1 cellular context compared by ENCODE assay signal in the genomic region with DNA sequence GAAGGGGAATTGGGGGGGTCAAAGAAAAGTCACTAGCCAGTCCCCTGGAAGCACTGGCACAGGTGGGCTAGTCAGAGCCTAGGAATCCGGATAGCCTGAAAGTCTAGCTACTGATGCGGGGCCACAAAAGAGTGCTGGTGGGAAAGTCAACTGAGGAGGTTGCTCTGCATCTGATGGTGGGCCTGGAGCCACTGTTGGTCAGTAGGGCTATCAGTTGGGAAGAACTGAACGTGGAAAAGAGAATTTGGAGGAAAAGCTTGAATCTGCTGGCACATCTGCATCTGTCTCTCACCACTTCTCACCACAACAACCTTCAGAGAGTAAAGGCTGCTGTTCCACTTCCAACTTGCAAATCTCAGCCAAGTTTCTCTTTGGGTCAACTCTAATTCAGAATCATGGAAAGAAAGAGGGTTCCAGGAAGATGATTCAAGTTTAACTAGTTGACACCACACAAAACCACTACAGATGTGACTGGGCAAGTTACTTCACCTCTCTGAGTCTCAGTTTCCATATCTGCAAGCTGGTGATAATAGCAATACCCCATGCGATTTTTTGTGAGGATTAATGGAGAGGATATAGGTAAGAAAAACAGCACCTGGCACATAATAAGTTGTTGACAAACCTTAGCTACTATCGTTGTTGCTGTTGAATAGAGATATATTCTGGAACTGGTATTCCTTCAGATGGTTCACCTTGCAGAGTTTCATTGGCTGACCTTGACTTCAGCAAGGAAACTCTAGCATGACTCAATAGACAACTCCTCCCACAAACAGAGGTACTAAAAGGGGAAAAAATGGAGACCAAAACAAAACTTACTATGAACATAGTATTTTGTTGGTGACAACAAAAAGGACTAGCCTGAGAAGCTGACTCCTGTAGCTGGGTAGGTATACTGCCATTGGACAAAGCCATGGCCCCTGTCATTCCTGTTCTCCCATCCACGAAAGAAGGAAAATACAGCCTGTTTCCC.
A peak's percentile ranks its signal among the peaks of the same experiment; 100 is the strongest.
TF ChIP-seq lines count a peak whose summit lies in the region.

No MANE protein-coding gene starts in this region.

TF ChIP-seq in GM12878, 131 proteins besides CTCF, POLR2A, EP300 and RAD21 (continues in another document):
- TF ChIP-seq GABPA (IDR thresholded peaks at IDR 0.05; ENCODE audit: low read depth) (0 out of 2 replicates have a peak, but pooled peaks have one; percentile 33), SREBF1 (IDR thresholded peaks at IDR 0.05; ENCODE audit: low read length) (no peak), IKZF2 (IDR thresholded peaks at IDR 0.05) (peak; percentile 17 to 30; a peak in 2 of 4 replicates), JUNB (IDR thresholded peaks at IDR 0.05) (peak; percentile 82), MXI1 (IDR thresholded peaks at IDR 0.05; ENCODE audit: low read depth, low read length) (no peak), ZNF207 (IDR thresholded peaks at IDR 0.05; ENCODE audit: borderline replicate concordance) (no peak), CEBPB (IDR thresholded peaks at IDR 0.05; ENCODE audit: borderline replicate concordance in 1 of 2, low read depth in 2 of 2, low read length in 2 of 2) (no peak), ZNF24 (IDR thresholded peaks at IDR 0.05) (no peak), FOXM1 (IDR thresholded peaks at IDR 0.05; ENCODE audit: low read depth, low read length) (peak; percentile 56; the same call in 1 of the 2 replicates), PML (IDR thresholded peaks at IDR 0.05; ENCODE audit: low read length) (no peak), TCF3 (IDR thresholded peaks at IDR 0.05; ENCODE audit: borderline replicate concordance, insufficient read depth, low read depth, low read length) (no peak), ETV6 (conservative IDR thresholded peaks at IDR 0.05 in 1 of 2, IDR thresholded peaks at IDR 0.05 in 1 of 2; ENCODE audit: borderline replicate concordance in 1 of 2, low read depth in 1 of 2) (no peak; a peak in 1 of 4 replicates), MTA3 (IDR thresholded peaks at IDR 0.05; ENCODE audit: borderline replicate concordance, low read length) (no peak), NFYA (IDR thresholded peaks at IDR 0.05; ENCODE audit: borderline replicate concordance, low read depth, low read length) (no peak)
- TF ChIP-seq, protein P1, sequence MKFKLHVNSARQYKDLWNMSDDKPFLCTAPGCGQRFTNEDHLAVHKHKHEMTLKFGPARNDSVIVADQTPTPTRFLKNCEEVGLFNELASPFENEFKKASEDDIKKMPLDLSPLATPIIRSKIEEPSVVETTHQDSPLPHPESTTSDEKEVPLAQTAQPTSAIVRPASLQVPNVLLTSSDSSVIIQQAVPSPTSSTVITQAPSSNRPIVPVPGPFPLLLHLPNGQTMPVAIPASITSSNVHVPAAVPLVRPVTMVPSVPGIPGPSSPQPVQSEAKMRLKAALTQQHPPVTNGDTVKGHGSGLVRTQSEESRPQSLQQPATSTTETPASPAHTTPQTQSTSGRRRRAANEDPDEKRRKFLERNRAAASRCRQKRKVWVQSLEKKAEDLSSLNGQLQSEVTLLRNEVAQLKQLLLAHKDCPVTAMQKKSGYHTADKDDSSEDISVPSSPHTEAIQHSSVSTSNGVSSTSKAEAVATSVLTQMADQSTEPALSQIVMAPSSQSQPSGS (IDR thresholded peaks at IDR 0.05; ENCODE audit: low read length) = 0 out of 2 replicates have a peak, but pooled peaks have one; percentile 34
- TF ChIP-seq, protein P2, sequence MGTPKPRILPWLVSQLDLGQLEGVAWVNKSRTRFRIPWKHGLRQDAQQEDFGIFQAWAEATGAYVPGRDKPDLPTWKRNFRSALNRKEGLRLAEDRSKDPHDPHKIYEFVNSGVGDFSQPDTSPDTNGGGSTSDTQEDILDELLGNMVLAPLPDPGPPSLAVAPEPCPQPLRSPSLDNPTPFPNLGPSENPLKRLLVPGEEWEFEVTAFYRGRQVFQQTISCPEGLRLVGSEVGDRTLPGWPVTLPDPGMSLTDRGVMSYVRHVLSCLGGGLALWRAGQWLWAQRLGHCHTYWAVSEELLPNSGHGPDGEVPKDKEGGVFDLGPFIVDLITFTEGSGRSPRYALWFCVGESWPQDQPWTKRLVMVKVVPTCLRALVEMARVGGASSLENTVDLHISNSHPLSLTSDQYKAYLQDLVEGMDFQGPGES (IDR thresholded peaks at IDR 0.05) = no peak
- TF ChIP-seq, protein P3, sequence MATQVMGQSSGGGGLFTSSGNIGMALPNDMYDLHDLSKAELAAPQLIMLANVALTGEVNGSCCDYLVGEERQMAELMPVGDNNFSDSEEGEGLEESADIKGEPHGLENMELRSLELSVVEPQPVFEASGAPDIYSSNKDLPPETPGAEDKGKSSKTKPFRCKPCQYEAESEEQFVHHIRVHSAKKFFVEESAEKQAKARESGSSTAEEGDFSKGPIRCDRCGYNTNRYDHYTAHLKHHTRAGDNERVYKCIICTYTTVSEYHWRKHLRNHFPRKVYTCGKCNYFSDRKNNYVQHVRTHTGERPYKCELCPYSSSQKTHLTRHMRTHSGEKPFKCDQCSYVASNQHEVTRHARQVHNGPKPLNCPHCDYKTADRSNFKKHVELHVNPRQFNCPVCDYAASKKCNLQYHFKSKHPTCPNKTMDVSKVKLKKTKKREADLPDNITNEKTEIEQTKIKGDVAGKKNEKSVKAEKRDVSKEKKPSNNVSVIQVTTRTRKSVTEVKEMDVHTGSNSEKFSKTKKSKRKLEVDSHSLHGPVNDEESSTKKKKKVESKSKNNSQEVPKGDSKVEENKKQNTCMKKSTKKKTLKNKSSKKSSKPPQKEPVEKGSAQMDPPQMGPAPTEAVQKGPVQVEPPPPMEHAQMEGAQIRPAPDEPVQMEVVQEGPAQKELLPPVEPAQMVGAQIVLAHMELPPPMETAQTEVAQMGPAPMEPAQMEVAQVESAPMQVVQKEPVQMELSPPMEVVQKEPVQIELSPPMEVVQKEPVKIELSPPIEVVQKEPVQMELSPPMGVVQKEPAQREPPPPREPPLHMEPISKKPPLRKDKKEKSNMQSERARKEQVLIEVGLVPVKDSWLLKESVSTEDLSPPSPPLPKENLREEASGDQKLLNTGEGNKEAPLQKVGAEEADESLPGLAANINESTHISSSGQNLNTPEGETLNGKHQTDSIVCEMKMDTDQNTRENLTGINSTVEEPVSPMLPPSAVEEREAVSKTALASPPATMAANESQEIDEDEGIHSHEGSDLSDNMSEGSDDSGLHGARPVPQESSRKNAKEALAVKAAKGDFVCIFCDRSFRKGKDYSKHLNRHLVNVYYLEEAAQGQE (IDR thresholded peaks at IDR 0.05; ENCODE audit: low read depth, low read length) = no peak
- TF ChIP-seq, protein P4, sequence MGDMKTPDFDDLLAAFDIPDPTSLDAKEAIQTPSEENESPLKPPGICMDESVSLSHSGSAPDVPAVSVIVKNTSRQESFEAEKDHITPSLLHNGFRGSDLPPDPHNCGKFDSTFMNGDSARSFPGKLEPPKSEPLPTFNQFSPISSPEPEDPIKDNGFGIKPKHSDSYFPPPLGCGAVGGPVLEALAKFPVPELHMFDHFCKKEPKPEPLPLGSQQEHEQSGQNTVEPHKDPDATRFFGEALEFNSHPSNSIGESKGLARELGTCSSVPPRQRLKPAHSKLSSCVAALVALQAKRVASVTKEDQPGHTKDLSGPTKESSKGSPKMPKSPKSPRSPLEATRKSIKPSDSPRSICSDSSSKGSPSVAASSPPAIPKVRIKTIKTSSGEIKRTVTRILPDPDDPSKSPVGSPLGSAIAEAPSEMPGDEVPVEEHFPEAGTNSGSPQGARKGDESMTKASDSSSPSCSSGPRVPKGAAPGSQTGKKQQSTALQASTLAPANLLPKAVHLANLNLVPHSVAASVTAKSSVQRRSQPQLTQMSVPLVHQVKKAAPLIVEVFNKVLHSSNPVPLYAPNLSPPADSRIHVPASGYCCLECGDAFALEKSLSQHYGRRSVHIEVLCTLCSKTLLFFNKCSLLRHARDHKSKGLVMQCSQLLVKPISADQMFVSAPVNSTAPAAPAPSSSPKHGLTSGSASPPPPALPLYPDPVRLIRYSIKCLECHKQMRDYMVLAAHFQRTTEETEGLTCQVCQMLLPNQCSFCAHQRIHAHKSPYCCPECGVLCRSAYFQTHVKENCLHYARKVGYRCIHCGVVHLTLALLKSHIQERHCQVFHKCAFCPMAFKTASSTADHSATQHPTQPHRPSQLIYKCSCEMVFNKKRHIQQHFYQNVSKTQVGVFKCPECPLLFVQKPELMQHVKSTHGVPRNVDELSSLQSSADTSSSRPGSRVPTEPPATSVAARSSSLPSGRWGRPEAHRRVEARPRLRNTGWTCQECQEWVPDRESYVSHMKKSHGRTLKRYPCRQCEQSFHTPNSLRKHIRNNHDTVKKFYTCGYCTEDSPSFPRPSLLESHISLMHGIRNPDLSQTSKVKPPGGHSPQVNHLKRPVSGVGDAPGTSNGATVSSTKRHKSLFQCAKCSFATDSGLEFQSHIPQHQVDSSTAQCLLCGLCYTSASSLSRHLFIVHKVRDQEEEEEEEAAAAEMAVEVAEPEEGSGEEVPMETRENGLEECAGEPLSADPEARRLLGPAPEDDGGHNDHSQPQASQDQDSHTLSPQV (IDR thresholded peaks at IDR 0.05) = no peak
- TF ChIP-seq, protein P5, sequence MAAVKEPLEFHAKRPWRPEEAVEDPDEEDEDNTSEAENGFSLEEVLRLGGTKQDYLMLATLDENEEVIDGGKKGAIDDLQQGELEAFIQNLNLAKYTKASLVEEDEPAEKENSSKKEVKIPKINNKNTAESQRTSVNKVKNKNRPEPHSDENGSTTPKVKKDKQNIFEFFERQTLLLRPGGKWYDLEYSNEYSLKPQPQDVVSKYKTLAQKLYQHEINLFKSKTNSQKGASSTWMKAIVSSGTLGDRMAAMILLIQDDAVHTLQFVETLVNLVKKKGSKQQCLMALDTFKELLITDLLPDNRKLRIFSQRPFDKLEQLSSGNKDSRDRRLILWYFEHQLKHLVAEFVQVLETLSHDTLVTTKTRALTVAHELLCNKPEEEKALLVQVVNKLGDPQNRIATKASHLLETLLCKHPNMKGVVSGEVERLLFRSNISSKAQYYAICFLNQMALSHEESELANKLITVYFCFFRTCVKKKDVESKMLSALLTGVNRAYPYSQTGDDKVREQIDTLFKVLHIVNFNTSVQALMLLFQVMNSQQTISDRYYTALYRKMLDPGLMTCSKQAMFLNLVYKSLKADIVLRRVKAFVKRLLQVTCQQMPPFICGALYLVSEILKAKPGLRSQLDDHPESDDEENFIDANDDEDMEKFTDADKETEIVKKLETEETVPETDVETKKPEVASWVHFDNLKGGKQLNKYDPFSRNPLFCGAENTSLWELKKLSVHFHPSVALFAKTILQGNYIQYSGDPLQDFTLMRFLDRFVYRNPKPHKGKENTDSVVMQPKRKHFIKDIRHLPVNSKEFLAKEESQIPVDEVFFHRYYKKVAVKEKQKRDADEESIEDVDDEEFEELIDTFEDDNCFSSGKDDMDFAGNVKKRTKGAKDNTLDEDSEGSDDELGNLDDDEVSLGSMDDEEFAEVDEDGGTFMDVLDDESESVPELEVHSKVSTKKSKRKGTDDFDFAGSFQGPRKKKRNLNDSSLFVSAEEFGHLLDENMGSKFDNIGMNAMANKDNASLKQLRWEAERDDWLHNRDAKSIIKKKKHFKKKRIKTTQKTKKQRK (IDR thresholded peaks at IDR 0.05; ENCODE audit: low read depth, low read length) = no peak
- TF ChIP-seq, protein P6, sequence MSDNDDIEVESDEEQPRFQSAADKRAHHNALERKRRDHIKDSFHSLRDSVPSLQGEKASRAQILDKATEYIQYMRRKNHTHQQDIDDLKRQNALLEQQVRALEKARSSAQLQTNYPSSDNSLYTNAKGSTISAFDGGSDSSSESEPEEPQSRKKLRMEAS (IDR thresholded peaks at IDR 0.05; ENCODE audit: low read depth, low read length) = no peak
- TF ChIP-seq, protein P7, sequence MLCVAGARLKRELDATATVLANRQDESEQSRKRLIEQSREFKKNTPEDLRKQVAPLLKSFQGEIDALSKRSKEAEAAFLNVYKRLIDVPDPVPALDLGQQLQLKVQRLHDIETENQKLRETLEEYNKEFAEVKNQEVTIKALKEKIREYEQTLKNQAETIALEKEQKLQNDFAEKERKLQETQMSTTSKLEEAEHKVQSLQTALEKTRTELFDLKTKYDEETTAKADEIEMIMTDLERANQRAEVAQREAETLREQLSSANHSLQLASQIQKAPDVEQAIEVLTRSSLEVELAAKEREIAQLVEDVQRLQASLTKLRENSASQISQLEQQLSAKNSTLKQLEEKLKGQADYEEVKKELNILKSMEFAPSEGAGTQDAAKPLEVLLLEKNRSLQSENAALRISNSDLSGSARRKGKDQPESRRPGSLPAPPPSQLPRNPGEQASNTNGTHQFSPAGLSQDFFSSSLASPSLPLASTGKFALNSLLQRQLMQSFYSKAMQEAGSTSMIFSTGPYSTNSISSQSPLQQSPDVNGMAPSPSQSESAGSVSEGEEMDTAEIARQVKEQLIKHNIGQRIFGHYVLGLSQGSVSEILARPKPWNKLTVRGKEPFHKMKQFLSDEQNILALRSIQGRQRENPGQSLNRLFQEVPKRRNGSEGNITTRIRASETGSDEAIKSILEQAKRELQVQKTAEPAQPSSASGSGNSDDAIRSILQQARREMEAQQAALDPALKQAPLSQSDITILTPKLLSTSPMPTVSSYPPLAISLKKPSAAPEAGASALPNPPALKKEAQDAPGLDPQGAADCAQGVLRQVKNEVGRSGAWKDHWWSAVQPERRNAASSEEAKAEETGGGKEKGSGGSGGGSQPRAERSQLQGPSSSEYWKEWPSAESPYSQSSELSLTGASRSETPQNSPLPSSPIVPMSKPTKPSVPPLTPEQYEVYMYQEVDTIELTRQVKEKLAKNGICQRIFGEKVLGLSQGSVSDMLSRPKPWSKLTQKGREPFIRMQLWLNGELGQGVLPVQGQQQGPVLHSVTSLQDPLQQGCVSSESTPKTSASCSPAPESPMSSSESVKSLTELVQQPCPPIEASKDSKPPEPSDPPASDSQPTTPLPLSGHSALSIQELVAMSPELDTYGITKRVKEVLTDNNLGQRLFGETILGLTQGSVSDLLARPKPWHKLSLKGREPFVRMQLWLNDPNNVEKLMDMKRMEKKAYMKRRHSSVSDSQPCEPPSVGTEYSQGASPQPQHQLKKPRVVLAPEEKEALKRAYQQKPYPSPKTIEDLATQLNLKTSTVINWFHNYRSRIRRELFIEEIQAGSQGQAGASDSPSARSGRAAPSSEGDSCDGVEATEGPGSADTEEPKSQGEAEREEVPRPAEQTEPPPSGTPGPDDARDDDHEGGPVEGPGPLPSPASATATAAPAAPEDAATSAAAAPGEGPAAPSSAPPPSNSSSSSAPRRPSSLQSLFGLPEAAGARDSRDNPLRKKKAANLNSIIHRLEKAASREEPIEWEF (IDR thresholded peaks at IDR 0.05; ENCODE audit: insufficient replicate concordance, low read depth, low read length) = no peak
- TF ChIP-seq, protein P8, sequence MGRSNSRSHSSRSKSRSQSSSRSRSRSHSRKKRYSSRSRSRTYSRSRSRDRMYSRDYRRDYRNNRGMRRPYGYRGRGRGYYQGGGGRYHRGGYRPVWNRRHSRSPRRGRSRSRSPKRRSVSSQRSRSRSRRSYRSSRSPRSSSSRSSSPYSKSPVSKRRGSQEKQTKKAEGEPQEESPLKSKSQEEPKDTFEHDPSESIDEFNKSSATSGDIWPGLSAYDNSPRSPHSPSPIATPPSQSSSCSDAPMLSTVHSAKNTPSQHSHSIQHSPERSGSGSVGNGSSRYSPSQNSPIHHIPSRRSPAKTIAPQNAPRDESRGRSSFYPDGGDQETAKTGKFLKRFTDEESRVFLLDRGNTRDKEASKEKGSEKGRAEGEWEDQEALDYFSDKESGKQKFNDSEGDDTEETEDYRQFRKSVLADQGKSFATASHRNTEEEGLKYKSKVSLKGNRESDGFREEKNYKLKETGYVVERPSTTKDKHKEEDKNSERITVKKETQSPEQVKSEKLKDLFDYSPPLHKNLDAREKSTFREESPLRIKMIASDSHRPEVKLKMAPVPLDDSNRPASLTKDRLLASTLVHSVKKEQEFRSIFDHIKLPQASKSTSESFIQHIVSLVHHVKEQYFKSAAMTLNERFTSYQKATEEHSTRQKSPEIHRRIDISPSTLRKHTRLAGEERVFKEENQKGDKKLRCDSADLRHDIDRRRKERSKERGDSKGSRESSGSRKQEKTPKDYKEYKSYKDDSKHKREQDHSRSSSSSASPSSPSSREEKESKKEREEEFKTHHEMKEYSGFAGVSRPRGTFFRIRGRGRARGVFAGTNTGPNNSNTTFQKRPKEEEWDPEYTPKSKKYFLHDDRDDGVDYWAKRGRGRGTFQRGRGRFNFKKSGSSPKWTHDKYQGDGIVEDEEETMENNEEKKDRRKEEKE (IDR thresholded peaks at IDR 0.05) = no peak
